In the genomic region with DNA sequence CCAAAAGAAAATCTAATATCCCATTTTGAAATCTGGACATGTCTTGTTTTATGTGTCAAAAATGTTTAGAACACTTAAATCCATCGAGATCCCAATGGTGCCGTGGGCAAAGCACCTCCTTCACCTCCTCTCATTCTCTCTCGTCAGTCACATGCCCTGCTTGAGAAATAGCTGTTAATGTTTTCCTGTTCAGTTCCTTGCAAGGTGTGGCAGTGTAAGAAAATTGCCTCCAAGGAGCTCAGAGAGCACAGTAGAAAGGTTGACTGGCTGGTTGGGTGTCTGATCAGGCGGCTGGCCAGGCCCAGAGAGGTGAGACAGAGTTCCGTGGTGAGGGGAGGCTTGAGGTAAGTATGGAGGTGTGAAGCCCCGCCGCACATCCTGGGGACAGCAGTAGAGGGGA, we compare ENCODE assay signal across 19 cellular contexts.
DNase-seq lines count a peak whose midpoint lies in the region; ATAC-seq and TF ChIP-seq lines count a peak whose summit lies in the region.
"Had no signal": no experiment of that assay in that cellular context is flagged by ENCODE, and none has a peak within 500 bp of the region (broad histone marks: within the 10 kb centered on the region; RNA-seq: fewer than 3 reads in every experiment).

No MANE protein-coding gene starts in this region.

- peak; percentile 3 for DNase-seq in iPS-NIHi11 (ENCODE audit: low spot score)
- no peak for DNase-seq in lower lobe of right lung
- DNase-seq in stimulated activated effector memory CD8-positive, alpha-beta T cell treated with anti-CD3 and anti-CD28 coated beads, Interleukin-12 subunit alpha, Interleukin-12 subunit beta, amount 100 ng/mL, for 72 hours (ENCODE audit: low spot score in 2 of 2): no peak
- DNase-seq in germinal center (ENCODE audit: low spot score): no peak
- DNase-seq in NCI-H446 (lab: John Stamatoyannopoulos, UW): no peak
- DNase-seq in CD8-positive, alpha-beta memory T cell: no peak
- DNase-seq: ACHN; BE2C; C1 segment of cervical spinal cord; Caco-2; CD4-positive, CD25-positive, alpha-beta regulatory T cell; DMS153; DMS79; GDM1; IMR-90 had no signal

- CTCF ChIA-PET in CD8-positive, alpha-beta memory T cell (lab: Charles Lee): interaction anchor here (1.5 kb wide), 1 partner anchor 10 kb away, joined by 7 read pairs; no protein-coding TSS in a partner anchor

- TF ChIP-seq CTCF in lower lobe of right lung (IDR thresholded peaks at IDR 0.05): no peak

- POLR2A ChIA-PET in CD8-positive, alpha-beta memory T cell (lab: Charles Lee): no interaction called here

- H3K4me3 Mint-ChIP-seq in dendritic cell treated with granulocyte-macrophage colony-stimulating factor and Interleukin-4, amounts not matched to agents 40 ng/mL and 50 ng/mL, for 4 days: no peak overlapping the region
- no peak overlapping the region for H3K4me3 Mint-ChIP-seq in stimulated activated effector memory CD8-positive, alpha-beta T cell treated with anti-CD3 and anti-CD28 coated beads, Interleukin-12 subunit alpha, Interleukin-12 subunit beta, amount 100 ng/mL, for 72 hours
- no peak overlapping the region for H3K4me3 Mint-ChIP-seq in CD8-positive, alpha-beta memory T cell

- intact Hi-C loops in dendritic cell treated with granulocyte-macrophage colony-stimulating factor and Interleukin-4, amounts not matched to agents 40 ng/mL and 50 ng/mL, for 4 days (cut with micrococcal nuclease): no loop called here
- intact Hi-C loops in lower lobe of right lung (cut with DNase I): no loop called here

- no peaks in the 10 kb centered on the region for H3K9me3 Mint-ChIP-seq in dendritic cell treated with granulocyte-macrophage colony-stimulating factor and Interleukin-4, amounts not matched to agents 40 ng/mL and 50 ng/mL, for 4 days
- no peaks in the 10 kb centered on the region for H3K9me3 Mint-ChIP-seq in stimulated activated effector memory CD8-positive, alpha-beta T cell treated with anti-CD3 and anti-CD28 coated beads, Interleukin-12 subunit alpha, Interleukin-12 subunit beta, amount 100 ng/mL, for 72 hours
- no peaks in the 10 kb centered on the region for H3K9me3 Mint-ChIP-seq in CD8-positive, alpha-beta memory T cell

- H3K27me3 ChIP-seq in lower lobe of right lung (ENCODE audit: low read depth): no peaks in the 10 kb centered on the region
- peaks cover 3% of the 10 kb centered on the region for H3K27me3 ChIP-seq in CD8-positive, alpha-beta memory T cell (ENCODE audit: insufficient read depth, low read length, poor library complexity, severe bottlenecking)
- H3K27me3 ChIP-seq: BE2C had no signal

- H3K4me1 ChIP-seq in lower lobe of right lung: peaks cover 16% of the 10 kb centered on the region
- H3K4me1 ChIP-seq in CD8-positive, alpha-beta memory T cell (ENCODE audit: insufficient read depth, low read length): no peaks in the 10 kb centered on the region
- H3K4me1 ChIP-seq: BE2C, Caco-2, HAP-1 had no signal

- H3K27ac ChIP-seq in lower lobe of right lung: no peak overlapping the region
- no peak overlapping the region for H3K27ac ChIP-seq in CD8-positive, alpha-beta memory T cell (ENCODE audit: low read depth, low read length)

- no peaks in the 10 kb centered on the region for H3K9me3 ChIP-seq in lower lobe of right lung
- no peaks in the 10 kb centered on the region for H3K9me3 ChIP-seq in CD8-positive, alpha-beta memory T cell (ENCODE audit: low read length)
- H3K9me3 ChIP-seq: BE2C, Caco-2, HAP-1 had no signal

- H3K36me3 ChIP-seq in lower lobe of right lung: no peaks in the 10 kb centered on the region
- H3K36me3 ChIP-seq in CD8-positive, alpha-beta memory T cell (ENCODE audit: insufficient read depth, low read length): no peaks in the 10 kb centered on the region
- H3K36me3 ChIP-seq: BE2C, HAP-1 had no signal

- ATAC-seq in lower lobe of right lung (peak; percentile 34 to 36), GM19395 (IDR thresholded peaks at IDR 0.05; ENCODE audit: unreplicated experiment) (no peak)
- peak; percentile 36 for ATAC-seq in stimulated activated effector memory CD8-positive, alpha-beta T cell treated with anti-CD3 and anti-CD28 coated beads, Interleukin-12 subunit alpha, Interleukin-12 subunit beta, amount 100 ng/mL, for 72 hours
- ATAC-seq: K562 had no signal

- H3K4me1 Mint-ChIP-seq in dendritic cell treated with granulocyte-macrophage colony-stimulating factor and Interleukin-4, amounts not matched to agents 40 ng/mL and 50 ng/mL, for 4 days (ENCODE audit: low read depth): peaks cover 19% of the 10 kb centered on the region
- H3K4me1 Mint-ChIP-seq in stimulated activated effector memory CD8-positive, alpha-beta T cell treated with anti-CD3 and anti-CD28 coated beads, Interleukin-12 subunit alpha, Interleukin-12 subunit beta, amount 100 ng/mL, for 72 hours: no peaks in the 10 kb centered on the region
- H3K4me1 Mint-ChIP-seq in CD8-positive, alpha-beta memory T cell: no peaks in the 10 kb centered on the region

- H3K4me3 ChIP-seq in lower lobe of right lung: no peak overlapping the region
- H3K4me3 ChIP-seq in CD8-positive, alpha-beta memory T cell (ENCODE audit: low read length): no peak overlapping the region
- H3K4me3 ChIP-seq: HAP-1, K562 had no signal

- no peaks in the 10 kb centered on the region for H3K36me3 Mint-ChIP-seq in dendritic cell treated with granulocyte-macrophage colony-stimulating factor and Interleukin-4, amounts not matched to agents 40 ng/mL and 50 ng/mL, for 4 days (ENCODE audit: low read depth)
- no peaks in the 10 kb centered on the region for H3K36me3 Mint-ChIP-seq in stimulated activated effector memory CD8-positive, alpha-beta T cell treated with anti-CD3 and anti-CD28 coated beads, Interleukin-12 subunit alpha, Interleukin-12 subunit beta, amount 100 ng/mL, for 72 hours
- no peaks in the 10 kb centered on the region for H3K36me3 Mint-ChIP-seq in CD8-positive, alpha-beta memory T cell
- H3K36me3 Mint-ChIP-seq: CD4-positive, CD25-positive, alpha-beta regulatory T cell had no signal

- H3K27ac Mint-ChIP-seq in dendritic cell treated with granulocyte-macrophage colony-stimulating factor and Interleukin-4, amounts not matched to agents 40 ng/mL and 50 ng/mL, for 4 days: peak overlapping the region; percentile 7
- H3K27ac Mint-ChIP-seq in stimulated activated effector memory CD8-positive, alpha-beta T cell treated with anti-CD3 and anti-CD28 coated beads, Interleukin-12 subunit alpha, Interleukin-12 subunit beta, amount 100 ng/mL, for 72 hours: no peak overlapping the region
- H3K27ac Mint-ChIP-seq in CD8-positive, alpha-beta memory T cell: no peak overlapping the region

- peaks cover 4% of the 10 kb centered on the region for H3K27me3 Mint-ChIP-seq in dendritic cell treated with granulocyte-macrophage colony-stimulating factor and Interleukin-4, amounts not matched to agents 40 ng/mL and 50 ng/mL, for 4 days
- peaks cover 0 to 14% of the 10 kb centered on the region in 2 donors for H3K27me3 Mint-ChIP-seq in CD8-positive, alpha-beta memory T cell
- H3K27me3 Mint-ChIP-seq: CD4-positive, CD25-positive, alpha-beta regulatory T cell had no signal
